16 cellular contexts compared by ENCODE assay signal in the genomic region with DNA sequence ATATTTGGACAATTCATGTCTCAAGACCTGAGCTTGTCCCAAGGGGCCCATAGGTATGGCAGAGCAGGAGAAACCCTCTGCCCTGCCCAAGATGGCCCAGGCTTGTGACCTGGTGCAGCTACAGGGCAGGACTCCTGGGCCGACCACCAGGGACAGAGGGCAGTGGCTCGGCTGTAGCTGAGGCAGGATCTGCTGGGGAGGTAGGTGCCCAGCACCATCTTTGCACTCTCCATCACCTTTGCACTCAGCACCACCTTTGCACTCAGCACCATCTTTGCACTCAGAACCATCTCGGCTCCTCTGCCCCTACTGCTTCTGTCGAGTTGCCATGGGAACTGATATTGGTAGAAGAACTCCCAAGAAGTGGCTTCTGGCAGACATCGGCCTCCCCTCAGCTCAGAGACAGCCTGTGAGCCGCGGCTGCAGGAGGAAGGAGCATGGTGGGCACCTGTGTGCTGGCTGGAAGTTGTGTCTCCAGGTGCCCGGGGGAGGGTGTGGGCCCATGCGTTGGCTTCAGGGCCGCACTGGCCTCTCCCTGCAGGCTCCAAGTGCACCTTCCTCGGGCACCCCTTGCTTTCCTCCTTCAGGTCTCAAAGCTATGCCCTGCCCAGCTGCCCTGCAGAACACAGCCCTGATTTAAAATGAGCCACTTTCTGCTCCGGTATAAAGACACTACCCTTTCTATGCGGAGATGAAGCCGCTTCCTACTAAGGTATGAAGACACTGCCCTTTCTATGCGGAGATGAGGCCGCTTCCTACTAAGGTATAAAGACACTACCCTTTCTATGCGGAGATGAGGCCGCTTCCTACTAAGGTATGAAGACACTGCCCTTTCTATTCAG.
DNase-seq lines count a peak whose midpoint lies in the region; ATAC-seq, FAIRE-seq and TF ChIP-seq lines count a peak whose summit lies in the region.
"Had no signal": no experiment of that assay in that cellular context is flagged by ENCODE, and none has a peak within 500 bp of the region (broad histone marks: within the 10 kb centered on the region; RNA-seq: fewer than 3 reads in every experiment).

No MANE protein-coding gene starts in this region.

- no peaks in the 10 kb centered on the region for H3K9me3 ChIP-seq in HepG2 (ENCODE audit: low read length)
- no peaks in the 10 kb centered on the region for H3K9me3 ChIP-seq in right lobe of liver
- no peaks in the 10 kb centered on the region for H3K9me3 ChIP-seq in left lung
- H3K9me3 ChIP-seq in osteoblast (ENCODE audit: low read depth, low read length) = no peaks in the 10 kb centered on the region
- peaks cover 4% of the 10 kb centered on the region for H3K9me3 ChIP-seq in BE2C

- H4K20me1 ChIP-seq in HepG2 (ENCODE audit: insufficient read depth, low read length) = no peaks in the 10 kb centered on the region
- no peaks in the 10 kb centered on the region for H4K20me1 ChIP-seq in osteoblast (ENCODE audit: insufficient read depth, low read length)

- no peak for TF ChIP-seq RAD21 in HepG2 (CRISPR knock-in tag; IDR thresholded peaks at IDR 0.05)

- peak; percentile 18; the same call in 2 of the 3 replicates for ATAC-seq in HepG2
- no peak for ATAC-seq in right lobe of liver
- ATAC-seq in left lung = no peak
- no peak for ATAC-seq in GM19455 (IDR thresholded peaks at IDR 0.05; ENCODE audit: unreplicated experiment)

- no peak overlapping the region for H2AFZ ChIP-seq in HepG2 (ENCODE audit: low read length)
- H2AFZ ChIP-seq in osteoblast (ENCODE audit: low read length) = no peak overlapping the region
- H2AFZ ChIP-seq: GM23248 had no signal

- 76% methylated on average over 12 of the region's 18 CpGs for WGBS in HepG2 (ENCODE audit: low lambda C conversion rate)
- 73% methylated on average over 8 of the region's 18 CpGs for WGBS in right lobe of liver (ENCODE audit: insufficient coverage, low coverage, low lambda C conversion rate, missing lambda C conversion rate)

- H3K4me3 ChIP-seq in HepG2 (replicated peaks in 1 of 3; ENCODE audit: insufficient read depth in 1 of 3, low read depth in 2 of 3, low read length in 3 of 3) = no peak overlapping the region
- H3K4me3 ChIP-seq in right lobe of liver = no peak overlapping the region
- no peak overlapping the region for H3K4me3 ChIP-seq in left lung
- H3K4me3 ChIP-seq in osteoblast (ENCODE audit: insufficient read depth, low read length) = no peak overlapping the region
- H3K4me3 ChIP-seq in BE2C (ENCODE audit: low read depth, low read length) = no peak overlapping the region
- H3K4me3 ChIP-seq: GM23248 had no signal

- POLR2A ChIA-PET in HepG2 (lab: Yijun Ruan, JAX) = no interaction called here

- H3K27ac ChIP-seq in HepG2 (ENCODE audit: extremely low read length, insufficient read depth, low read length) (no peak overlapping the region), right lobe of liver (no peak overlapping the region), left lung (no peak overlapping the region), osteoblast (ENCODE audit: low read depth, low read length) (no peak overlapping the region)
- H3K27ac ChIP-seq: GM23248 had no signal

- no peaks in the 10 kb centered on the region for H3K9me3 Mint-ChIP-seq in type B pancreatic cell

- no peak for FAIRE-seq in HepG2 (lab: Jason Lieb, UNC)
- FAIRE-seq: GM18507, H54 had no signal

- TF ChIP-seq POLR2A in HepG2 (IDR thresholded peaks at IDR 0.05; ENCODE audit: insufficient read depth in 1 of 2, low read depth in 2 of 2, low read length in 2 of 2) = no peak
- TF ChIP-seq POLR2A in right lobe of liver (IDR thresholded peaks at IDR 0.05) = no peak

- no peaks in the 10 kb centered on the region for H3K27me3 ChIP-seq in HepG2 (ENCODE audit: control insufficient read depth in 1 of 2, insufficient read depth in 2 of 2, low read length in 2 of 2)
- no peaks in the 10 kb centered on the region for H3K27me3 ChIP-seq in right lobe of liver
- H3K27me3 ChIP-seq in left lung = peaks cover 0 to 6% of the 10 kb centered on the region in 2 donors
- H3K27me3 ChIP-seq in osteoblast (ENCODE audit: insufficient read depth, low read length) = no peaks in the 10 kb centered on the region
- H3K27me3 ChIP-seq in BE2C = no peaks in the 10 kb centered on the region

- H3K4me1 ChIP-seq in HepG2 (ENCODE audit: insufficient read depth, low read length) = no peaks in the 10 kb centered on the region
- no peaks in the 10 kb centered on the region for H3K4me1 ChIP-seq in right lobe of liver
- H3K4me1 ChIP-seq in left lung = no peaks in the 10 kb centered on the region
- no peaks in the 10 kb centered on the region for H3K4me1 ChIP-seq in osteoblast (ENCODE audit: insufficient read depth, low read length)
- no peaks in the 10 kb centered on the region for H3K4me1 ChIP-seq in BE2C

- no peak for DNase-seq in HepG2 (ENCODE audit: low spot score)
- no peak for DNase-seq in right lobe of liver
- DNase-seq in left lung = peak; percentile 13 to 57
- DNase-seq in osteoblast (ENCODE audit: insufficient read length, low spot score, missing footprints) = peak; percentile 78
- DNase-seq in islet precursor cell = no peak
- no peak for DNase-seq in type B pancreatic cell (ENCODE audit: extremely low spot score, unreplicated experiment)
- no peak for DNase-seq in BE2C
- DNase-seq: ACHN, C1 segment of cervical spinal cord, Calu3, DMS 273 treated with DMSO at 0.1 percent for 48 hours, GM23248 had no signal

- CTCF ChIA-PET in HepG2 (lab: Yijun Ruan, JAX; ENCODE audit: low intra/inter-chr PET ratio, low total read pairs) = no interaction called here

- no peak overlapping the region for H3K4me3 Mint-ChIP-seq in type B pancreatic cell
- H3K4me3 Mint-ChIP-seq: CD4-positive, alpha-beta T cell had no signal

- BruUV-seq in HepG2 (replicated peaks; lab: Mats Ljungman, UMichigan) = no TSS peak

- no peak overlapping the region for H3K9ac ChIP-seq in HepG2 (ENCODE audit: insufficient read depth, low read depth, low read length)
- H3K9ac ChIP-seq: GM23248 had no signal

- H3K36me3 ChIP-seq in HepG2 (replicated peaks in 1 of 2; ENCODE audit: control insufficient read depth in 1 of 2, insufficient read depth in 2 of 2, low read length in 2 of 2) = no peaks in the 10 kb centered on the region
- no peaks in the 10 kb centered on the region for H3K36me3 ChIP-seq in right lobe of liver
- no peaks in the 10 kb centered on the region for H3K36me3 ChIP-seq in left lung
- H3K36me3 ChIP-seq in osteoblast (ENCODE audit: insufficient read depth, low read length) = no peaks in the 10 kb centered on the region
- H3K36me3 ChIP-seq in BE2C = no peaks in the 10 kb centered on the region

- no peak for TF ChIP-seq EP300 in HepG2 (IDR thresholded peaks at IDR 0.05; ENCODE audit: low read depth in 2 of 2, low read length in 2 of 2)
- TF ChIP-seq EP300 in HepG2 (CRISPR knock-in tag; IDR thresholded peaks at IDR 0.05; ENCODE audit: borderline replicate concordance) = no peak

- no peak for TF ChIP-seq CTCF in HepG2 (CRISPR knock-in tag; IDR thresholded peaks at IDR 0.05)
- TF ChIP-seq CTCF in right lobe of liver (IDR thresholded peaks at IDR 0.05) = no peak
- no peak for TF ChIP-seq CTCF in left lung (IDR thresholded peaks at IDR 0.05)
- no peak for TF ChIP-seq CTCF in osteoblast (IDR thresholded peaks at IDR 0.05; ENCODE audit: extremely low read depth, low read depth, low read length)
- TF ChIP-seq CTCF in type B pancreatic cell (conservative IDR thresholded peaks at IDR 0.05) = no peak
- TF ChIP-seq CTCF in BE2C (IDR thresholded peaks at IDR 0.05; ENCODE audit: low read depth, low read length) = no peak

- no peaks in the 10 kb centered on the region for H3K27me3 Mint-ChIP-seq in type B pancreatic cell

- intact Hi-C loops in HepG2 (cut with micrococcal nuclease; ENCODE audit: unreplicated experiment) = no loop called here
- intact Hi-C loops in right lobe of liver (cut with DNase I) = no loop called here
- intact Hi-C loops in left lung (cut with DNase I) = no loop called here

- in situ Hi-C loops in HepG2 (cut with HindIII; ENCODE audit: extremely low pct_ligation_motif_present, low pct_unique_long_range_greater_than_20kb) = loop anchor here (25.0 kb wide), 1 partner anchor 289 kb away; no protein-coding TSS in a partner anchor

- H3K79me2 ChIP-seq in HepG2 (ENCODE audit: insufficient read depth, low read length) (no peaks in the 10 kb centered on the region), osteoblast (ENCODE audit: insufficient read depth, low read length) (no peaks in the 10 kb centered on the region)

- no peaks in the 10 kb centered on the region for H3K36me3 Mint-ChIP-seq in type B pancreatic cell

- H3K4me2 ChIP-seq in HepG2 (ENCODE audit: low read depth, low read length) (no peak overlapping the region), osteoblast (ENCODE audit: insufficient read depth, low read length) (no peak overlapping the region)

- H3K27ac Mint-ChIP-seq in type B pancreatic cell = no peak overlapping the region
- H3K27ac Mint-ChIP-seq: CD4-positive, alpha-beta T cell had no signal

- H3K4me1 Mint-ChIP-seq in type B pancreatic cell (ENCODE audit: unreplicated experiment) = no peaks in the 10 kb centered on the region

TF ChIP-seq in HepG2, 621 proteins besides CTCF, POLR2A, EP300 and RAD21:
- TF ChIP-seq MTF1 (CRISPR knock-in tag; IDR thresholded peaks at IDR 0.05) = 0 out of 2 replicates have a peak, but pooled peaks have one; percentile 28
- TF ChIP-seq GABPB1 (CRISPR knock-in tag; IDR thresholded peaks at IDR 0.05) = no peak
- TF ChIP-seq RELA (CRISPR knock-in tag; IDR thresholded peaks at IDR 0.05) = no peak

Comparison
In these comparisons a context has a peak if more than half of its experiments do, and no peak if none do; other contexts are left out.
1. DNase-seq: peak in left lung (2 of 2) and osteoblast (single experiment); none in HepG2 (single experiment), right lobe of liver (0 of 3), islet precursor cell (single experiment), type B pancreatic cell (single experiment) and BE2C (single experiment).